Comparison of ENCODE assay signal across 16 cellular contexts in the genomic region with DNA sequence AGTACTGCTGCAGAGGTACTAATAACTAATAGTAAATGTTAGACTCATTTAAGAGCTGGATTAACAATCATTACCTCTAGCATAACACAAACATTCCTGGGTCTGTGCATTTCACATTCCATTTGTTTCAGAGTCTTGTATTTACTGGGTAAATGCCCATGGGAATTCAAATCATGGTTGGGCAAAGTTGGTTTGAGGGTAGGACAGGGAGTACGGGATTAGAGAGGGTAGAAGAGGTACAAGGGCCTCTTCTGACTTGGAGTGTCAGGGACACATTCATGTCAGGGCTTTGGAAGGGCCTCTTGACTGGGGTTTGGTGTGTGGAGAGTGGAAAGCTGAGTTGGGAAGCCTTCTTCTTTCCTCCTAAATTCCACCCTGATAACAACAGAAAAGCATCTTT.
DNase-seq lines count a peak whose midpoint lies in the region; ATAC-seq, FAIRE-seq and TF ChIP-seq lines count a peak whose summit lies in the region.
"Had no signal": no experiment of that assay in that cellular context is flagged by ENCODE, and none has a peak within 500 bp of the region (broad histone marks: within the 10 kb centered on the region; RNA-seq: fewer than 3 reads in every experiment).

No MANE protein-coding gene starts in this region.

- no peak for TF ChIP-seq EP300 in HepG2 (IDR thresholded peaks at IDR 0.05; ENCODE audit: low read depth in 2 of 2, low read length in 2 of 2)
- TF ChIP-seq EP300 in HepG2 (CRISPR knock-in tag; IDR thresholded peaks at IDR 0.05; ENCODE audit: borderline replicate concordance) = no peak
- peak in 2 of 4 donors; percentile 33 to 74 for TF ChIP-seq EP300 in upper lobe of left lung (IDR thresholded peaks at IDR 0.05)

- peak overlapping the region; percentile 83 for H2BK5ac ChIP-seq in IMR-90 (ENCODE audit: low read depth, low read length, poor library complexity, severe bottlenecking)

- H4K20me1 ChIP-seq in IMR-90 (ENCODE audit: insufficient read depth, low read length) (0 out of 2 replicates have a peak, but pooled peaks cover 4% of the 10 kb centered on the region), HepG2 (ENCODE audit: insufficient read depth, low read length) (peaks cover 21% of the 10 kb centered on the region)

- H3K4me2 ChIP-seq in IMR-90 (ENCODE audit: low read depth, low read length) (peak overlapping the region; percentile 34; the same call in 1 of the 2 replicates), HepG2 (ENCODE audit: low read depth, low read length) (no peak overlapping the region)

- no peak for FAIRE-seq in HepG2 (lab: Jason Lieb, UNC)

- no peaks in the 10 kb centered on the region for H3K9me3 ChIP-seq in IMR-90 (ENCODE audit: control insufficient read depth, insufficient read depth, low read length)
- H3K9me3 ChIP-seq in endodermal cell (ENCODE audit: control insufficient read depth, low read length) = no peaks in the 10 kb centered on the region
- no peaks in the 10 kb centered on the region for H3K9me3 ChIP-seq in HepG2 (ENCODE audit: low read length)
- H3K9me3 ChIP-seq in upper lobe of left lung = no peaks in the 10 kb centered on the region
- H3K9me3 ChIP-seq: adrenal gland, colonic mucosa had no signal

- peaks cover 35 to 67% of the 10 kb centered on the region in 2 experiments for H3K79me1 ChIP-seq in IMR-90 (ENCODE audit: low read depth in 1 of 2, low read length in 2 of 2)

- peaks cover 93% of the 10 kb centered on the region for H3K79me2 ChIP-seq in HepG2 (ENCODE audit: insufficient read depth, low read length)

- peak overlapping the region; percentile 12 for H3K23ac ChIP-seq in IMR-90 (ENCODE audit: low read depth, low read length)

- peak overlapping the region; percentile 62 for H4K5ac ChIP-seq in IMR-90 (ENCODE audit: low read depth, low read length)

- peaks cover 2% of the 10 kb centered on the region for H3K36me3 Mint-ChIP-seq in endodermal cell (ENCODE audit: low read depth)
- H3K36me3 Mint-ChIP-seq: CD8-positive, alpha-beta T cell; memory B cell; stimulated activated memory B cell treated with anti-CD40 and anti-IgM and Interleukin-4, amounts not matched to agents 10 μg/mL and 1 μg/mL and 100 μg/mL, for 72 hours had no signal

- H3K27ac ChIP-seq in IMR-90 (ENCODE audit: insufficient read depth, low read length) = peak overlapping the region; percentile 90; the same call in 1 of the 2 replicates
- H3K27ac ChIP-seq in endodermal cell (ENCODE audit: low read depth, low read length) = no peak overlapping the region
- no peak overlapping the region for H3K27ac ChIP-seq in HepG2 (ENCODE audit: extremely low read length, insufficient read depth, low read length)
- H3K27ac ChIP-seq in upper lobe of left lung = peak overlapping the region; percentile 40 to 65 (median 62)
- H3K27ac ChIP-seq: colonic mucosa had no signal

- H2AFZ ChIP-seq in IMR-90 (replicated peaks; ENCODE audit: low read length, poor library complexity) (no peak overlapping the region), HepG2 (ENCODE audit: low read length) (no peak overlapping the region)

- peak overlapping the region; percentile 93; the same call in 2 of the 3 replicates for H2BK15ac ChIP-seq in IMR-90 (ENCODE audit: low read depth, low read length)

- BruUV-seq in IMR-90 (replicated peaks; lab: Mats Ljungman, UMichigan) = no TSS peak
- no TSS peak for BruUV-seq in HepG2 (replicated peaks; lab: Mats Ljungman, UMichigan)

- H3K4me1 ChIP-seq in IMR-90 (ENCODE audit: control insufficient read depth, insufficient read depth, low read length) (peaks cover 14% of the 10 kb centered on the region), endodermal cell (ENCODE audit: control insufficient read depth, insufficient read depth, low read length) (peaks cover 2% of the 10 kb centered on the region), HepG2 (ENCODE audit: insufficient read depth, low read length) (peaks cover 39% of the 10 kb centered on the region), upper lobe of left lung (peaks cover 31 to 40% (median 34%) of the 10 kb centered on the region in 4 donors)
- H3K4me1 ChIP-seq: adrenal gland, colonic mucosa had no signal

- peak overlapping the region; percentile 71 for H3K4ac ChIP-seq in IMR-90 (ENCODE audit: low read depth, low read length)

- H3K36me3 ChIP-seq in IMR-90 (ENCODE audit: control insufficient read depth, insufficient read depth, low read length) (no peaks in the 10 kb centered on the region), endodermal cell (ENCODE audit: control insufficient read depth, insufficient read depth, low read length) (no peaks in the 10 kb centered on the region), HepG2 (replicated peaks in 1 of 2; ENCODE audit: control insufficient read depth in 1 of 2, insufficient read depth in 2 of 2, low read length in 2 of 2) (no peaks in the 10 kb centered on the region; a peak in 2 of 5 replicates), upper lobe of left lung (no peaks in the 10 kb centered on the region)
- H3K36me3 ChIP-seq: adrenal gland, colonic mucosa had no signal

- intact Hi-C loops in IMR-90 (cut with micrococcal nuclease) (loop anchor here (2.0 kb wide), 1 partner anchor 46 kb away; no protein-coding TSS in a partner anchor), HepG2 (cut with micrococcal nuclease; ENCODE audit: unreplicated experiment) (no loop called here)

- no peak for TF ChIP-seq POLR2A in IMR-90 (IDR thresholded peaks at IDR 0.05; ENCODE audit: low read depth, low read length)
- TF ChIP-seq POLR2A in HepG2 (IDR thresholded peaks at IDR 0.05; ENCODE audit: insufficient read depth in 1 of 2, low read depth in 2 of 2, low read length in 2 of 2) = no peak
- no peak for TF ChIP-seq POLR2A in upper lobe of left lung (IDR thresholded peaks at IDR 0.05)

- H2BK20ac ChIP-seq in IMR-90 (ENCODE audit: low read depth, low read length) = peak overlapping the region; percentile 69

- ATAC-seq in IMR-90 (ENCODE audit: low read depth) = peak; percentile 27; the same call in 1 of the 2 replicates
- ATAC-seq in HepG2 = peak; percentile 51
- ATAC-seq in upper lobe of left lung (ENCODE audit: low FRiP score in 2 of 2) = peak; percentile 61 to 74
- ATAC-seq in GM21423 (IDR thresholded peaks at IDR 0.05; ENCODE audit: unreplicated experiment) = no peak
- ATAC-seq: activated CD8-positive, alpha-beta T cell treated with anti-CD3 and anti-CD28 coated beads, Interleukin-2, amount 10 ng/mL, durations not matched to agents 7 days and 5 days; activated T-helper 17 cell treated with anti-CD3 and anti-CD28 coated beads, Interleukin-2, amount 50 U/mL, for 72 hours; CD8-positive, alpha-beta T cell; stimulated activated memory B cell treated with anti-CD40 and anti-IgM and Interleukin-4, amounts not matched to agents 10 μg/mL and 1 μg/mL and 100 μg/mL, for 72 hours had no signal

- DNase-seq in IMR-90 (no peak), endodermal cell (no peak), HepG2 (ENCODE audit: low spot score) (no peak), upper lobe of left lung (peak in 1 of 2 donors; percentile 66), G401 (ENCODE audit: low spot score) (no peak), NCI-H1105 (lab: John Stamatoyannopoulos, UW) (no peak)
- DNase-seq: activated CD8-positive, alpha-beta T cell treated with anti-CD3 and anti-CD28 coated beads, Interleukin-2, amount 10 ng/mL, durations not matched to agents 7 days and 5 days; adrenal gland; CD8-positive, alpha-beta T cell; colonic mucosa; NCI-H1694 treated with DMSO at 0.1 percent for 48 hours; NCI-H510A treated with DMSO at 0.1 percent for 48 hours had no signal

- no peak overlapping the region for H2AK9ac ChIP-seq in IMR-90 (replicated peaks; ENCODE audit: low read depth, low read length, poor library complexity)

- POLR2A ChIA-PET in IMR-90 (lab: Charles Lee; ENCODE audit: unreplicated experiment) = interaction anchor here (0.5 kb wide), 1 partner anchor 313 kb away, joined by 12 read pairs; no protein-coding TSS in a partner anchor
- POLR2A ChIA-PET in HepG2 (lab: Yijun Ruan, JAX) = interaction anchor here (0.7 to 1.4 kb wide), 2 partner anchors 10 to 66 kb away, joined by 3 read pairs; a partner anchor contains a TSS

- peaks cover 2% of the 10 kb centered on the region; the same call in 1 of the 2 replicates for H3K9me1 ChIP-seq in IMR-90 (ENCODE audit: insufficient read depth, low read length)

- dilution Hi-C loops in IMR-90 (cut with HindIII; ENCODE audit: low sequenced_read_pairs, unreplicated experiment) = no loop called here

- peak overlapping the region; percentile 81 for H3K18ac ChIP-seq in IMR-90 (ENCODE audit: low read depth, low read length)

- H4K8ac ChIP-seq in IMR-90 (ENCODE audit: low read depth in 2 of 2, low read length in 2 of 2) = peak overlapping the region in 1 of 2 experiments; percentile 81; a peak in 3 of 4 replicates

- in situ Hi-C loops in IMR-90 (cut with MboI; ENCODE audit: low sequenced_read_pairs) (no loop called here), HepG2 (cut with HindIII; ENCODE audit: extremely low pct_ligation_motif_present, low pct_unique_long_range_greater_than_20kb) (no loop called here), G401 (cut with HindIII; ENCODE audit: low sequenced_read_pairs) (no loop called here)

- peak overlapping the region; percentile 60 for H3K27ac Mint-ChIP-seq in endodermal cell
- H3K27ac Mint-ChIP-seq: activated CD8-positive, alpha-beta T cell treated with anti-CD3 and anti-CD28 coated beads, Interleukin-2, amount 10 ng/mL, durations not matched to agents 7 days and 5 days; activated T-helper 17 cell treated with anti-CD3 and anti-CD28 coated beads, Interleukin-2, amount 50 U/mL, for 72 hours; CD8-positive, alpha-beta T cell; memory B cell; stimulated activated memory B cell treated with anti-CD40 and anti-IgM and Interleukin-4, amounts not matched to agents 10 μg/mL and 1 μg/mL and 100 μg/mL, for 72 hours had no signal

- H3K4me3 ChIP-seq in IMR-90 (ENCODE audit: insufficient read depth, low read depth, low read length) (no peak overlapping the region), endodermal cell (ENCODE audit: low read length) (no peak overlapping the region), HepG2 (replicated peaks in 1 of 3; ENCODE audit: insufficient read depth in 1 of 3, low read depth in 2 of 3, low read length in 3 of 3) (no peak overlapping the region), upper lobe of left lung (no peak overlapping the region)
- H3K4me3 ChIP-seq: adrenal gland, colonic mucosa had no signal

- TF ChIP-seq CTCF in IMR-90 (conservative IDR thresholded peaks at IDR 0.05; ENCODE audit: low read depth, low read length) = no peak
- no peak for TF ChIP-seq CTCF in endodermal cell (conservative IDR thresholded peaks at IDR 0.05)
- no peak for TF ChIP-seq CTCF in HepG2 (CRISPR knock-in tag; IDR thresholded peaks at IDR 0.05)
- TF ChIP-seq CTCF in upper lobe of left lung (IDR thresholded peaks at IDR 0.05) = no peak

- no CpG with 5 or more reads among the region's 1 CpG for WGBS in IMR-90 (ENCODE audit: extremely low coverage in 2 of 2, insufficient read length in 1 of 2), 2 experiments
- WGBS in endodermal cell (ENCODE audit: insufficient coverage in 1 of 2, insufficient read length in 1 of 2), 2 experiments = 71 to 94% methylated on average over 1 of the region's 1 CpG
- 80% methylated on average over 1 of the region's 1 CpG for WGBS in HepG2 (ENCODE audit: low lambda C conversion rate)
- WGBS in upper lobe of left lung, 2 donors = 45 to 59% methylated on average over 1 of the region's 1 CpG

- peak overlapping the region; percentile 77 for H2BK120ac ChIP-seq in IMR-90 (ENCODE audit: low read depth, low read length)

- no peaks in the 10 kb centered on the region for H3K27me3 Mint-ChIP-seq in endodermal cell (ENCODE audit: insufficient read depth)
- H3K27me3 Mint-ChIP-seq: stimulated activated memory B cell treated with anti-CD40 and anti-IgM and Interleukin-4, amounts not matched to agents 10 μg/mL and 1 μg/mL and 100 μg/mL, for 72 hours had no signal

- H3K9ac ChIP-seq in IMR-90 (ENCODE audit: low read depth, low read length) = peak overlapping the region; percentile 5; the same call in 1 of the 2 replicates
- H3K9ac ChIP-seq in endodermal cell (ENCODE audit: extremely low read depth, low read length, poor library complexity, severe bottlenecking) = no peak overlapping the region
- H3K9ac ChIP-seq in HepG2 (ENCODE audit: insufficient read depth, low read depth, low read length) = no peak overlapping the region

- H3K9me3 Mint-ChIP-seq in endodermal cell = no peaks in the 10 kb centered on the region
- H3K9me3 Mint-ChIP-seq: activated T-helper 17 cell treated with anti-CD3 and anti-CD28 coated beads, Interleukin-2, amount 50 U/mL, for 72 hours; CD8-positive, alpha-beta T cell; memory B cell; stimulated activated memory B cell treated with anti-CD40 and anti-IgM and Interleukin-4, amounts not matched to agents 10 μg/mL and 1 μg/mL and 100 μg/mL, for 72 hours had no signal

- CTCF ChIA-PET in IMR-90 (lab: Yijun Ruan, JAX) (interaction anchor here (1.2 kb wide), 1 partner anchor 97 kb away, joined by 3 read pairs; no protein-coding TSS in a partner anchor), HepG2 (lab: Yijun Ruan, JAX; ENCODE audit: low intra/inter-chr PET ratio, low total read pairs) (no interaction called here)

- H3K4me3 Mint-ChIP-seq in endodermal cell = no peak overlapping the region
- H3K4me3 Mint-ChIP-seq: activated CD8-positive, alpha-beta T cell treated with anti-CD3 and anti-CD28 coated beads, Interleukin-2, amount 10 ng/mL, durations not matched to agents 7 days and 5 days; activated T-helper 17 cell treated with anti-CD3 and anti-CD28 coated beads, Interleukin-2, amount 50 U/mL, for 72 hours; CD8-positive, alpha-beta T cell; memory B cell; stimulated activated memory B cell treated with anti-CD40 and anti-IgM and Interleukin-4, amounts not matched to agents 10 μg/mL and 1 μg/mL and 100 μg/mL, for 72 hours had no signal

- H3K14ac ChIP-seq in IMR-90 (replicated peaks; ENCODE audit: low read depth, low read length) = peak overlapping the region; percentile 20; the same call in 1 of the 2 replicates

- peaks cover 23% of the 10 kb centered on the region for H3K4me1 Mint-ChIP-seq in endodermal cell
- H3K4me1 Mint-ChIP-seq: memory B cell; stimulated activated memory B cell treated with anti-CD40 and anti-IgM and Interleukin-4, amounts not matched to agents 10 μg/mL and 1 μg/mL and 100 μg/mL, for 72 hours had no signal

- peak overlapping the region; percentile 90 for H4K91ac ChIP-seq in IMR-90 (ENCODE audit: insufficient read depth, low read depth, low read length)

- peak overlapping the region; percentile 65 for H2AK5ac ChIP-seq in IMR-90 (ENCODE audit: low read depth, low read length)

- H3K27me3 ChIP-seq in IMR-90 (ENCODE audit: control insufficient read depth, insufficient read depth, low read length) = no peaks in the 10 kb centered on the region
- H3K27me3 ChIP-seq in endodermal cell (ENCODE audit: control insufficient read depth, insufficient read depth, low read length, poor library complexity, severe bottlenecking) = no peaks in the 10 kb centered on the region
- H3K27me3 ChIP-seq in HepG2 (ENCODE audit: control insufficient read depth in 1 of 2, insufficient read depth in 2 of 2, low read length in 2 of 2) = no peaks in the 10 kb centered on the region
- no peaks in the 10 kb centered on the region for H3K27me3 ChIP-seq in upper lobe of left lung
- H3K27me3 ChIP-seq: adrenal gland, colonic mucosa had no signal

- TF ChIP-seq RAD21 in IMR-90 (IDR thresholded peaks at IDR 0.05; ENCODE audit: low read length) (no peak), HepG2 (CRISPR knock-in tag; IDR thresholded peaks at IDR 0.05) (no peak)

- H3K56ac ChIP-seq in IMR-90 (ENCODE audit: extremely low read depth, insufficient read depth, low read length) = peak overlapping the region; percentile 69

Comparison
In these comparisons a context has a peak if more than half of its experiments do, and no peak if none do; other contexts are left out.
1. H3K27ac ChIP-seq: peak in IMR-90 (single experiment) and upper lobe of left lung (4 of 4); none in endodermal cell (single experiment) and HepG2 (single experiment).